ENCODE assay signal across 22 cellular contexts in the genomic region with DNA sequence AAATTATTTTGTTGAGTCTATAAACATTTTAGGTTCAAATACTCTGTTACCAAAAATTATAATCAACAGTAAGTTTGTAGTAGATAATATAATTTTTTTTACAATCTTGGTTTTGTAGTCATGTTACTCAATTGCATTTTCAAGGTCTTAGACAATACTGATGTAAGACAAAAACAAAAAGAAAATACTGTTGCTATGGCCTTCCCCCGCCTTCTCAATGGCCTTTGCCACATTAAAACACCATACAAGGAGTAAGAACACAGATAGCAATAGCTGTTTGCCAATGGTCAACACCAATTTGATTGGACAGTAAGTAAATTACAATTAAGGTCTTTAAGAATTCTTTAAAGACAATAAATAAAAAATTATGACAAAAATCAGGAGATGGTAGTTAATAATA.
DNase-seq lines count a peak whose midpoint lies in the region; ATAC-seq and TF ChIP-seq lines count a peak whose summit lies in the region.
"Had no signal": no experiment of that assay in that cellular context is flagged by ENCODE, and none has a peak within 500 bp of the region (broad histone marks: within the 10 kb centered on the region; RNA-seq: fewer than 3 reads in every experiment).

No MANE protein-coding gene starts in this region.

- ATAC-seq in omental fat pad (ENCODE audit: low FRiP score) = no peak
- no peak for ATAC-seq in mucosa of descending colon
- ATAC-seq: A549, GM12878 had no signal

- H3K4me1 ChIP-seq in mucosa of descending colon (ENCODE audit: low read depth) = no peaks in the 10 kb centered on the region
- H3K4me1 ChIP-seq: A549, BE2C, BLaER1 had no signal

- TF ChIP-seq CTCF in AG10803 (conservative IDR thresholded peaks at IDR 0.05; ENCODE audit: low read length) = no peak
- no peak for TF ChIP-seq CTCF in fibroblast of pulmonary artery (IDR thresholded peaks at IDR 0.05; ENCODE audit: low read length, missing control alignments)
- TF ChIP-seq CTCF in omental fat pad (IDR thresholded peaks at IDR 0.05) = no peak
- TF ChIP-seq CTCF in mucosa of descending colon (IDR thresholded peaks at IDR 0.05) = no peak

- H3K9me3 ChIP-seq in mucosa of descending colon = no peaks in the 10 kb centered on the region
- H3K9me3 ChIP-seq: A549, BE2C, BLaER1 had no signal

- peak; percentile 33 for DNase-seq in AG10803 (ENCODE audit: low read depth)
- DNase-seq in amniotic epithelial cell (ENCODE audit: low read depth) = peak; percentile 65
- DNase-seq in fibroblast of pulmonary artery (ENCODE audit: low read depth) = peak; percentile 32
- no peak for DNase-seq in omental fat pad (ENCODE audit: low spot score)
- no peak for DNase-seq in mucosa of descending colon
- DNase-seq in epidermal melanocyte (ENCODE audit: insufficient read length, low spot score) = no peak
- DNase-seq: BE2C; C1 segment of cervical spinal cord; CD4-positive, alpha-beta memory T cell; CD4-positive, CD25-positive, alpha-beta regulatory T cell; CD8-positive, alpha-beta memory T cell; COR-L47; DMS 273 treated with DMSO at 0.1 percent for 48 hours; DMS153; DMS53; DMS79; DND-41; EL; GDM1 had no signal

- H3K4me3 ChIP-seq in AG10803 (ENCODE audit: low read length) = no peak overlapping the region
- no peak overlapping the region for H3K4me3 ChIP-seq in fibroblast of pulmonary artery (replicated peaks; ENCODE audit: low read depth, low read length)
- H3K4me3 ChIP-seq in mucosa of descending colon = no peak overlapping the region
- H3K4me3 ChIP-seq: A549, BLaER1, GM12878 had no signal

- intact Hi-C loops in mucosa of descending colon (cut with DNase I, micrococcal nuclease) = no loop called here

- H3K36me3 ChIP-seq in mucosa of descending colon (ENCODE audit: low read depth) = no peaks in the 10 kb centered on the region
- H3K36me3 ChIP-seq: BE2C, BLaER1 had no signal

Comparison
In these comparisons a context has a peak if more than half of its experiments do, and no peak if none do; other contexts are left out.
1. DNase-seq: peak in AG10803 (single experiment), amniotic epithelial cell (single experiment) and fibroblast of pulmonary artery (single experiment); none in omental fat pad (single experiment), mucosa of descending colon (0 of 3) and epidermal melanocyte (single experiment).